ENCODE assay signal across 22 cellular contexts in genomic region chr12:58143498-58143897, GRCh38.
A peak's percentile ranks its signal among the peaks of the same experiment; 100 is the strongest.
DNase-seq lines count a peak whose midpoint lies in the region; ATAC-seq, FAIRE-seq and TF ChIP-seq lines count a peak whose summit lies in the region.
"Had no signal": no experiment of that assay in that cellular context is flagged by ENCODE, and none has a peak within 500 bp of the region (broad histone marks: within the 10 kb centered on the region; RNA-seq: fewer than 3 reads in every experiment).

No MANE protein-coding gene starts in this region.

- ATAC-seq in mucosa of descending colon, result peak; percentile 94
- ATAC-seq in GM19328 (IDR thresholded peaks at IDR 0.05; ENCODE audit: unreplicated experiment), result no peak
- ATAC-seq: GM12878 had no signal

- H3K4me2 ChIP-seq in endothelial cell of umbilical vein (ENCODE audit: insufficient read depth, low read length) (no peak overlapping the region), hepatocyte (no peak overlapping the region)

- FAIRE-seq in endothelial cell of umbilical vein (lab: Jason Lieb, UNC), result no peak
- FAIRE-seq: GM12878, GM19239, H54 had no signal

- H3K4me3 ChIP-seq in endothelial cell of umbilical vein (replicated peaks in 1 of 3; ENCODE audit: insufficient read depth in 1 of 3, low read depth in 1 of 3, low read length in 3 of 3) (no peak overlapping the region), mucosa of descending colon (no peak overlapping the region), hepatocyte (no peak overlapping the region)
- H3K4me3 ChIP-seq: GM12878, HAP-1 had no signal

- no peaks in the 10 kb centered on the region for H3K9me2 ChIP-seq in hepatocyte (replicated peaks; ENCODE audit: insufficient read depth)

- BruUV-seq in endothelial cell of umbilical vein (replicated peaks; lab: Mats Ljungman, UMichigan), result no TSS peak

- DNase-seq in M059J (ENCODE audit: low read depth) (peak; percentile 45), RPMI7951 (ENCODE audit: low read depth) (peak; percentile 3), endothelial cell of umbilical vein (ENCODE audit: low read depth, low spot score) (peak; percentile 29), mucosa of descending colon (peak in 1 of 3 donors; percentile 63), hepatocyte (ENCODE audit: low spot score) (no peak)
- DNase-seq in activated CD4-positive, CD25-positive, alpha-beta regulatory T cell treated with anti-CD3 and anti-CD28 coated beads, Interleukin-2, amount 50 U/mL, for 72 hours, result no peak
- no peak for DNase-seq in activated naive CD4-positive, alpha-beta T cell (lab: John Stamatoyannopoulos, UW)
- DNase-seq: C1 segment of cervical spinal cord; Calu3; CD4-positive, alpha-beta memory T cell; COR-L47; DMS153; DMS79; EL; GDM1; GOT3; HFFc6 had no signal

- POLR2A ChIA-PET in endothelial cell of umbilical vein (lab: Charles Lee), result no interaction called here

- CTCF ChIA-PET in endothelial cell of umbilical vein (lab: Charles Lee), result no interaction called here

- 87% methylated on average over 6 of the region's 6 CpGs for WGBS in hepatocyte (ENCODE audit: low lambda C conversion rate, missing lambda C conversion rate)

- dilution Hi-C loops in endothelial cell of umbilical vein (cut with MboI; ENCODE audit: extremely low pct_ligation_motif_present, low sequenced_read_pairs), result no loop called here

- no peak overlapping the region for H3K9ac ChIP-seq in endothelial cell of umbilical vein (replicated peaks; ENCODE audit: extremely low read depth, insufficient read depth, low read length)

- H3K36me3 ChIP-seq in endothelial cell of umbilical vein (ENCODE audit: control insufficient read depth in 2 of 2, extremely low read depth in 1 of 2, insufficient read depth in 2 of 2, low read length in 2 of 2) (no peaks in the 10 kb centered on the region), mucosa of descending colon (ENCODE audit: low read depth) (no peaks in the 10 kb centered on the region), hepatocyte (replicated peaks; ENCODE audit: insufficient read depth, low read depth) (no peaks in the 10 kb centered on the region)
- H3K36me3 ChIP-seq: HAP-1 had no signal

- peaks cover 1% of the 10 kb centered on the region for H3K4me1 ChIP-seq in endothelial cell of umbilical vein (ENCODE audit: control insufficient read depth, extremely low read depth, insufficient read depth, low read length)
- no peaks in the 10 kb centered on the region for H3K4me1 ChIP-seq in mucosa of descending colon (ENCODE audit: low read depth)
- no peaks in the 10 kb centered on the region for H3K4me1 ChIP-seq in hepatocyte (ENCODE audit: insufficient read depth)
- H3K4me1 ChIP-seq: HAP-1 had no signal

- TF ChIP-seq CTCF in endothelial cell of umbilical vein (IDR thresholded peaks at IDR 0.05; ENCODE audit: extremely low read depth in 1 of 2, insufficient read depth in 1 of 2, low read depth in 1 of 2, low read length in 2 of 2), result no peak
- no peak for TF ChIP-seq CTCF in mucosa of descending colon (IDR thresholded peaks at IDR 0.05)
- no peak for TF ChIP-seq CTCF in hepatocyte (IDR thresholded peaks at IDR 0.05; ENCODE audit: poor library complexity)

- H3K79me2 ChIP-seq in endothelial cell of umbilical vein (ENCODE audit: control insufficient read depth, insufficient read depth, low read length) (no peaks in the 10 kb centered on the region), hepatocyte (no peaks in the 10 kb centered on the region)

- H4K20me1 ChIP-seq in endothelial cell of umbilical vein (replicated peaks; ENCODE audit: control insufficient read depth, extremely low read depth, insufficient read depth, low read length) (no peaks in the 10 kb centered on the region), hepatocyte (ENCODE audit: insufficient read depth, poor library complexity, severe bottlenecking) (no peaks in the 10 kb centered on the region)

- H3K27me3 ChIP-seq in endothelial cell of umbilical vein (ENCODE audit: control insufficient read depth in 2 of 2, insufficient read depth in 2 of 2, low read length in 2 of 2) (peaks cover 0 to 2% of the 10 kb centered on the region in 2 experiments), hepatocyte (peaks cover 2% of the 10 kb centered on the region)

- intact Hi-C loops in endothelial cell of umbilical vein (cut with micrococcal nuclease), result no loop called here
- intact Hi-C loops in mucosa of descending colon (cut with DNase I, micrococcal nuclease), result no loop called here

- TF ChIP-seq POLR2A in endothelial cell of umbilical vein (IDR thresholded peaks at IDR 0.05; ENCODE audit: low read depth, low read length), result no peak

- H3K9me3 ChIP-seq in endothelial cell of umbilical vein (replicated peaks; ENCODE audit: control insufficient read depth, insufficient read depth, low read length) (no peaks in the 10 kb centered on the region), mucosa of descending colon (no peaks in the 10 kb centered on the region), hepatocyte (ENCODE audit: low read depth) (no peaks in the 10 kb centered on the region)
- H3K9me3 ChIP-seq: HAP-1 had no signal

- H3K27ac ChIP-seq in endothelial cell of umbilical vein (ENCODE audit: insufficient read depth, low read depth, low read length) (no peak overlapping the region), hepatocyte (no peak overlapping the region)

- no peaks in the 10 kb centered on the region for H3K9me1 ChIP-seq in endothelial cell of umbilical vein (replicated peaks; ENCODE audit: control insufficient read depth, extremely low read depth, insufficient read depth, low read length)

- H2AFZ ChIP-seq in endothelial cell of umbilical vein (ENCODE audit: low read depth, low read length) (no peak overlapping the region), hepatocyte (no peak overlapping the region)

TF ChIP-seq in endothelial cell of umbilical vein, 7 proteins besides CTCF, POLR2A, EP300 and RAD21:
- TF ChIP-seq MYC (IDR thresholded peaks at IDR 0.05; ENCODE audit: low read depth, low read length) (no peak), FOS (IDR thresholded peaks at IDR 0.05; ENCODE audit: borderline replicate concordance, insufficient read depth, low read length) (no peak)

Comparison
In these comparisons a context has a peak if more than half of its experiments do, and no peak if none do; other contexts are left out.
1. DNase-seq: peak in M059J (single experiment), RPMI7951 (single experiment) and endothelial cell of umbilical vein (single experiment); none in activated CD4-positive, CD25-positive, alpha-beta regulatory T cell treated with anti-CD3 and anti-CD28 coated beads, Interleukin-2, amount 50 U/mL, for 72 hours (single experiment), hepatocyte (single experiment) and activated naive CD4-positive, alpha-beta T cell (0 of 4).